Comparison of ENCODE assay signal across 18 cellular contexts in genomic region chr3:43369404-43370345, GRCh38.
DNase-seq lines count a peak whose midpoint lies in the region; ATAC-seq and TF ChIP-seq lines count a peak whose summit lies in the region.
"Had no signal": no experiment of that assay in that cellular context is flagged by ENCODE, and none has a peak within 500 bp of the region (broad histone marks: within the 10 kb centered on the region; RNA-seq: fewer than 3 reads in every experiment).

No MANE protein-coding gene starts in this region.

- TF ChIP-seq CTCF in left ventricle myocardium inferior (IDR thresholded peaks at IDR 0.05; ENCODE audit: borderline replicate concordance) = no peak
- TF ChIP-seq CTCF in left lung (IDR thresholded peaks at IDR 0.05) = no peak
- no peak for TF ChIP-seq CTCF in upper lobe of right lung (IDR thresholded peaks at IDR 0.05)
- TF ChIP-seq CTCF in BE2C (IDR thresholded peaks at IDR 0.05; ENCODE audit: low read depth, low read length) = no peak

- H3K27me3 ChIP-seq in left ventricle myocardium inferior (ENCODE audit: low read depth) = no peaks in the 10 kb centered on the region
- H3K27me3 ChIP-seq in left lung = no peaks in the 10 kb centered on the region
- no peaks in the 10 kb centered on the region for H3K27me3 ChIP-seq in upper lobe of right lung
- H3K27me3 ChIP-seq in BE2C = no peaks in the 10 kb centered on the region
- H3K27me3 ChIP-seq: breast epithelium had no signal

- ATAC-seq in left ventricle myocardium superior = peak; percentile 49
- peak; percentile 66 for ATAC-seq in left lung
- ATAC-seq in upper lobe of right lung = peak; percentile 84
- no peak for ATAC-seq in GM19324 (IDR thresholded peaks at IDR 0.05; ENCODE audit: low FRiP score, unreplicated experiment)
- ATAC-seq: sciatic nerve had no signal

- H3K9me3 ChIP-seq in left ventricle myocardium inferior (replicated peaks) (no peaks in the 10 kb centered on the region), left lung (no peaks in the 10 kb centered on the region), upper lobe of right lung (no peaks in the 10 kb centered on the region), BE2C (no peaks in the 10 kb centered on the region)
- H3K9me3 ChIP-seq: breast epithelium had no signal

- DNase-seq in left ventricle myocardium superior = no peak
- no peak for DNase-seq in left ventricle myocardium inferior
- peak; percentile 58 for DNase-seq in SKM-1 treated with dmso at 0.1 percent for 144 hours (lab: John Stamatoyannopoulos, UW; ENCODE audit: unreplicated experiment)
- DNase-seq in left lung = peak in 1 of 2 donors; percentile 60
- DNase-seq in upper lobe of right lung = no peak
- DNase-seq in BE2C = no peak
- DNase-seq in stimulated activated CD4-positive, alpha-beta T cell treated with anti-CD3 and anti-CD28 coated beads, Interleukin-2, amount 100 ng/mL, for 48 hours = no peak
- DNase-seq: activated CD4-positive, alpha-beta T cell treated with anti-CD3 and anti-CD28 coated beads, Interleukin-2, amount 50 U/mL, for 48 hours; dermis blood vessel endothelial cell; erythroblast; mesenchymal stem cell; NCI-H2029 treated with DMSO at 0.1 percent for 48 hours; NCI-H524; stimulated activated CD4-positive, alpha-beta T cell treated with anti-CD3 and anti-CD28 coated beads, Interleukin-2, amount 100 ng/mL, for 24 hours had no signal

- H3K4me1 ChIP-seq in left ventricle myocardium inferior (peaks cover 17% of the 10 kb centered on the region), left lung (peaks cover 0 to 15% of the 10 kb centered on the region in 2 donors), upper lobe of right lung (no peaks in the 10 kb centered on the region), BE2C (no peaks in the 10 kb centered on the region)
- H3K4me1 ChIP-seq: breast epithelium had no signal

- H3K27ac ChIP-seq in left ventricle myocardium inferior (replicated peaks) = no peak overlapping the region
- peak overlapping the region in 1 of 2 donors; percentile 57 for H3K27ac ChIP-seq in left lung
- no peak overlapping the region for H3K27ac ChIP-seq in upper lobe of right lung
- H3K27ac ChIP-seq: breast epithelium, VCaP had no signal

- intact Hi-C loops in left ventricle myocardium superior (cut with micrococcal nuclease) (no loop called here), left ventricle myocardium inferior (cut with micrococcal nuclease) (loop anchor here (10.0 kb wide), 1 partner anchor 205 kb away; no protein-coding TSS in a partner anchor), left lung (cut with DNase I) (no loop called here), upper lobe of right lung (cut with DNase I) (no loop called here)

- H3K4me3 ChIP-seq in left ventricle myocardium inferior (no peak overlapping the region), left lung (no peak overlapping the region), upper lobe of right lung (no peak overlapping the region), BE2C (ENCODE audit: low read depth, low read length) (no peak overlapping the region)
- H3K4me3 ChIP-seq: breast epithelium had no signal

- no peaks in the 10 kb centered on the region for H3K36me3 ChIP-seq in left ventricle myocardium inferior
- H3K36me3 ChIP-seq in left lung = peaks cover 0 to 22% of the 10 kb centered on the region in 2 donors
- H3K36me3 ChIP-seq in upper lobe of right lung = no peaks in the 10 kb centered on the region
- H3K36me3 ChIP-seq in BE2C = no peaks in the 10 kb centered on the region
- H3K36me3 ChIP-seq: breast epithelium had no signal
